8 cellular contexts compared by ENCODE assay signal in genomic region chrX:25523574-25523973, GRCh38.
DNase-seq lines count a peak whose midpoint lies in the region; ATAC-seq and TF ChIP-seq lines count a peak whose summit lies in the region.

No MANE protein-coding gene starts in this region.

- H3K4me1 ChIP-seq in Karpas-422 (ENCODE audit: low read length) = no peaks in the 10 kb centered on the region

- peak; percentile 37 for TF ChIP-seq CTCF in kidney epithelial cell (IDR thresholded peaks at IDR 0.05; ENCODE audit: insufficient read depth, low read length, poor library complexity, severe bottlenecking)

- no peaks in the 10 kb centered on the region for H3K27me3 ChIP-seq in Karpas-422 (ENCODE audit: low read length)
- H3K27me3 ChIP-seq in kidney epithelial cell (ENCODE audit: control insufficient read depth, insufficient read depth, low read length) = no peaks in the 10 kb centered on the region

- H3K4me2 ChIP-seq in Karpas-422 (ENCODE audit: low read depth, low read length, poor library complexity, severe bottlenecking) = no peak overlapping the region

- H3K36me3 ChIP-seq in Karpas-422 (ENCODE audit: insufficient read depth, low read length) (no peaks in the 10 kb centered on the region), kidney epithelial cell (ENCODE audit: control insufficient read depth, insufficient read depth, low read length) (no peaks in the 10 kb centered on the region)

- no peak overlapping the region for H2AFZ ChIP-seq in Karpas-422 (ENCODE audit: low read length)

- no peaks in the 10 kb centered on the region for H3K79me2 ChIP-seq in Karpas-422 (ENCODE audit: low read length)

- H3K27ac ChIP-seq in Karpas-422 (ENCODE audit: low read length) = no peak overlapping the region

- H3K9me2 ChIP-seq in Karpas-422 (replicated peaks; ENCODE audit: insufficient read depth, low read length) = no peaks in the 10 kb centered on the region

- no peaks in the 10 kb centered on the region for H3K9me3 ChIP-seq in Karpas-422 (ENCODE audit: low read length)

- H3K9ac ChIP-seq in Karpas-422 (ENCODE audit: low read length) = no peak overlapping the region

- no peaks in the 10 kb centered on the region for H4K20me1 ChIP-seq in Karpas-422 (ENCODE audit: insufficient read depth, low read depth, low read length)

- DNase-seq in DMS153 (lab: John Stamatoyannopoulos, UW) (peak; percentile 20), Karpas-422 (peak; percentile 69), SW480 (ENCODE audit: low spot score) (peak; percentile 33), kidney epithelial cell (ENCODE audit: low read depth) (peak; percentile 12), DMS79 treated with DMSO at 0.1 percent for 48 hours (lab: John Stamatoyannopoulos, UW) (no peak)
- DNase-seq in effector CD8-positive, alpha-beta T cell (lab: John Stamatoyannopoulos, UW) = no peak

- no peak overlapping the region for H3K4me3 ChIP-seq in Karpas-422 (ENCODE audit: low read length)
- H3K4me3 ChIP-seq in kidney epithelial cell (ENCODE audit: low read depth, low read length) = no peak overlapping the region

- ATAC-seq in GM19452 (IDR thresholded peaks at IDR 0.05; ENCODE audit: unreplicated experiment) (no peak), GM21825 (IDR thresholded peaks at IDR 0.05; ENCODE audit: unreplicated experiment) (no peak)

Comparison
In these comparisons a context has a peak if more than half of its experiments do, and no peak if none do; other contexts are left out.
1. DNase-seq: peak in DMS153 (single experiment), Karpas-422 (single experiment), SW480 (single experiment) and kidney epithelial cell (single experiment); none in effector CD8-positive, alpha-beta T cell (single experiment) and DMS79 treated with DMSO at 0.1 percent for 48 hours (single experiment).